In genomic region chr4:49140351-49140750, GRCh38 we compare ENCODE assay signal across 8 cellular contexts.
DNase-seq lines count a peak whose midpoint lies in the region; ATAC-seq and TF ChIP-seq lines count a peak whose summit lies in the region.
"Not testable (repeated sequence)": the region's sequence is repeated elsewhere in the genome, so short reads cannot be mapped to it uniquely, and the experiment has no call there.

No MANE protein-coding gene starts in this region.

- not testable (repeated sequence) for H3K27ac Mint-ChIP-seq in WTC11; activated naive CD8-positive, alpha-beta T cell treated with anti-CD3 and anti-CD28 coated beads, Interleukin-2, amount 50 U/mL, for 24 hours; type B pancreatic cell

- ATAC-seq in WTC11; activated naive CD8-positive, alpha-beta T cell treated with anti-CD3 and anti-CD28 coated beads, Interleukin-2, amount 50 U/mL, for 24 hours; Right ventricle myocardium inferior; left lobe of liver; omental fat pad (ENCODE audit: low FRiP score): not testable (repeated sequence)

- not testable (repeated sequence) for H3K4me1 Mint-ChIP-seq in WTC11; activated naive CD8-positive, alpha-beta T cell treated with anti-CD3 and anti-CD28 coated beads, Interleukin-2, amount 50 U/mL, for 24 hours; type B pancreatic cell (ENCODE audit: unreplicated experiment)

- POLR2A ChIA-PET in WTC11 (lab: Charles Lee) = not testable (repeated sequence)

- DNase-seq in WTC11 (ENCODE audit: low spot score) (peak; percentile 28), Right ventricle myocardium inferior (ENCODE audit: missing footprints) (peak; percentile 81), left lobe of liver (ENCODE audit: low spot score) (peak; percentile 53), omental fat pad (ENCODE audit: low spot score) (peak; percentile 75), type B pancreatic cell (ENCODE audit: extremely low spot score, unreplicated experiment) (peak; percentile 83)
- DNase-seq in activated CD8-positive, alpha-beta memory T cell treated with anti-CD3 and anti-CD28 coated beads for 4 hours (ENCODE audit: low read depth in 2 of 2) = peak; percentile 2
- peak; percentile 3 for DNase-seq in activated naive CD8-positive, alpha-beta T cell treated with anti-CD3 and anti-CD28 coated beads, Interleukin-2, amount 50 U/mL, for 24 hours
- DNase-seq in stimulated activated CD4-positive, alpha-beta T cell treated with anti-CD3 and anti-CD28 coated beads, Interleukin-4, amount 100 ng/mL, for 1 hour = peak; percentile 2

- TF ChIP-seq CTCF in WTC11 (IDR thresholded peaks at IDR 0.05); omental fat pad (IDR thresholded peaks at IDR 0.05); type B pancreatic cell (conservative IDR thresholded peaks at IDR 0.05): not testable (repeated sequence)

- not testable (repeated sequence) for H3K4me3 Mint-ChIP-seq in WTC11; activated naive CD8-positive, alpha-beta T cell treated with anti-CD3 and anti-CD28 coated beads, Interleukin-2, amount 50 U/mL, for 24 hours; type B pancreatic cell

- peaks cover 51% of the 10 kb centered on the region for H3K27me3 Mint-ChIP-seq in WTC11 (ENCODE audit: low read depth)
- not testable (repeated sequence) for H3K27me3 Mint-ChIP-seq in activated naive CD8-positive, alpha-beta T cell treated with anti-CD3 and anti-CD28 coated beads, Interleukin-2, amount 50 U/mL, for 24 hours; type B pancreatic cell

- peaks cover 48% of the 10 kb centered on the region for H3K9me3 Mint-ChIP-seq in WTC11
- H3K9me3 Mint-ChIP-seq in activated naive CD8-positive, alpha-beta T cell treated with anti-CD3 and anti-CD28 coated beads, Interleukin-2, amount 50 U/mL, for 24 hours = peaks cover 49% of the 10 kb centered on the region
- H3K9me3 Mint-ChIP-seq in type B pancreatic cell = not testable (repeated sequence)

- intact Hi-C loops in Right ventricle myocardium inferior (cut with DNase I) = not testable (repeated sequence)

- H3K36me3 Mint-ChIP-seq in WTC11 (peaks cover 57% of the 10 kb centered on the region), type B pancreatic cell (peaks cover 19% of the 10 kb centered on the region)
- peaks cover 34% of the 10 kb centered on the region for H3K36me3 Mint-ChIP-seq in activated naive CD8-positive, alpha-beta T cell treated with anti-CD3 and anti-CD28 coated beads, Interleukin-2, amount 50 U/mL, for 24 hours (ENCODE audit: low read depth)

- CTCF ChIA-PET in WTC11 (lab: Charles Lee) = not testable (repeated sequence)

Comparison
In these comparisons a context has a peak if more than half of its experiments do, and no peak if none do; other contexts are left out.
1. DNase-seq: peak in every context shown above with its lines; median percentile 83 in type B pancreatic cell; 81 in Right ventricle myocardium inferior; 75 in omental fat pad; 53 in left lobe of liver; 28 in WTC11; 3 in activated naive CD8-positive, alpha-beta T cell treated with anti-CD3 and anti-CD28 coated beads, Interleukin-2, amount 50 U/mL, for 24 hours; 2 in activated CD8-positive, alpha-beta memory T cell treated with anti-CD3 and anti-CD28 coated beads for 4 hours; 2 in stimulated activated CD4-positive, alpha-beta T cell treated with anti-CD3 and anti-CD28 coated beads, Interleukin-4, amount 100 ng/mL, for 1 hour.